6 cellular contexts compared by ENCODE assay signal in the genomic region with DNA sequence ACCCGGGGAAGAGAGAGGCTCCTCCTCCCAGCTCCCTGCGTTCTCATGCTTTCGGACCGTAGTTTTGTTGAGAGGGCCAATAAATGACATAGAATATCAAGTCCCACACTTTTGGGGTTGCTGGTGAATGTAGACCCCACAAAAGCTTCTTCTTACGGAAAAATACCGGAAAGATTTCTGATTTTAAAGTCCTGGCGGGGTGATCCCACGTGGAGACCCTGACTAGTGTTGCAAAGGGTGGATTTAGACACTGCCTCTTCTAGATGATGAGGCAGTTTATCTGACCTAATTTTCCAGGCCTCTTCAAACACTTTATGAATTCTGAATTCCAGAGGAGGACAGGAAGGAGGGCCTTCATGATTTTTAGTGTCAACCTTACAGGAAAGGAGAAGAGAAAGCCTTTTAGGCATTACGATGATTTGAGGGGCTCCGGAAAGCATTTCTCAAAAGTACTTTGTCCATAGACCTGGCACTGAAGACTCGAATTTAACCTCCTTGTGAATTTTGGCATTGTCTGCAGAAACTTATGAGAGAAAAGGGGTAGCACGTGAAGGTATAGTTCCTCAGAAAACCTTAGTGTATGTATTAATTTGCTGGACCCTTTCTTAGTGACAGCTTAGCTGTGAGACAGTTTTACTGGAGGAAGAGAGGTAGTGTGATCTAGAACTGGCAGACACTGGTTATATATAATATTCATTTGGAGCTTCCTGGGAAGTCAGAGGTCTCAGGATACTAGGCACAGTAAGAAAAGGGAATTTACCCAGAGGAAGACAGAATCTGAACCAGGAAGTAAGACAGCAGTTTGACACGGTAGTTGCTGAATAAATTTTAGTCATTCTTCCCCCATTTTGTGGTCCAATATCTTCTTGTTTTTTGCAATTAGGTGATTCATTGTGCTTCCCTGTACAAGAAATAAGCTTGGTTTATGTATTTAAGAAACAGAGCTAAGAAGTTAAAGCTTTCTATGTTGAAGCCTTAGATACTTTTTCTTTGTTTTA. TPM values are rescaled to one million over a fixed set of nuclear protein-coding genes. Genes with fewer than 3 reads are reported as not detected.
A peak's percentile ranks its signal among the peaks of the same experiment; 100 is the strongest.
DNase-seq lines count a peak whose midpoint lies in the region; ATAC-seq and TF ChIP-seq lines count a peak whose summit lies in the region.

No MANE protein-coding gene starts in this region.

- no peaks in the 10 kb centered on the region for H3K27me3 ChIP-seq in right atrium auricular region
- no peaks in the 10 kb centered on the region for H3K27me3 ChIP-seq in tibial artery

- CTCF ChIA-PET in RWPE1 (lab: Yijun Ruan, JAX) = interaction anchor here (0.6 to 2.0 kb wide), 3 partner anchors 8 to 100 kb away, joined by 6 to 9 read pairs (median 6); no protein-coding TSS in a partner anchor

- H3K36me3 ChIP-seq in right atrium auricular region = peaks cover 24% of the 10 kb centered on the region
- peaks cover 13 to 25% (median 24%) of the 10 kb centered on the region in 3 donors for H3K36me3 ChIP-seq in tibial artery

- peak; percentile 52 for ATAC-seq in GM21515 (IDR thresholded peaks at IDR 0.05; ENCODE audit: unreplicated experiment)

- H3K4me3 ChIP-seq in right atrium auricular region (peak overlapping the region; percentile 76), tibial artery (peak overlapping the region; percentile 75 to 83)

- POLR2A ChIA-PET in RWPE1 (lab: Yijun Ruan, JAX; ENCODE audit: low non-redundant PET) = interaction anchor here (2.2 kb wide), 1 partner anchor 9 kb away, joined by 13 read pairs; no protein-coding TSS in a partner anchor

- intact Hi-C loops in tibial artery (cut with DNase I; ENCODE audit: low total_unique reads) = loop anchor here (10.0 kb wide), 1 partner anchor 127 kb away; a partner anchor contains a TSS

- H3K9me3 ChIP-seq in right atrium auricular region (no peaks in the 10 kb centered on the region), tibial artery (no peaks in the 10 kb centered on the region)

- no peak for TF ChIP-seq CTCF in RWPE1 (conservative IDR thresholded peaks at IDR 0.05; ENCODE audit: low read depth)
- TF ChIP-seq CTCF in right atrium auricular region (IDR thresholded peaks at IDR 0.05) = no peak
- no peak for TF ChIP-seq CTCF in tibial artery (IDR thresholded peaks at IDR 0.05)

- DNase-seq in A172 (ENCODE audit: low spot score) = peak; percentile 46
- DNase-seq in RWPE1 (ENCODE audit: low spot score) = peak; percentile 61
- no peak for DNase-seq in right atrium auricular region (ENCODE audit: low spot score)
- DNase-seq in tibial artery = no peak
- no peak for DNase-seq in T1000 (lab: John Stamatoyannopoulos, UW)

- peaks cover 0 to 41% of the 10 kb centered on the region in 2 donors for H3K4me1 ChIP-seq in right atrium auricular region
- peaks cover 0 to 46% (median 23%) of the 10 kb centered on the region in 4 donors for H3K4me1 ChIP-seq in tibial artery

- peak overlapping the region; percentile 94 for H3K27ac ChIP-seq in RWPE1
- peak overlapping the region; percentile 96 to 98 for H3K27ac ChIP-seq in right atrium auricular region
- H3K27ac ChIP-seq in tibial artery = peak overlapping the region; percentile 94 to 96

RNA-seq across cellular contexts. Expression of a gene that starts 0.9 kb away (rescaled TPM):
- total RNA-seq in A172 (2014; rRNA removed; shearing (Covaris generic)) = 16.0 and 17.2 TPM in 2 replicates
- 10 to 100 TPM; 18.9 to 23.9 TPM for total RNA-seq in right atrium auricular region

RNA-seq across cellular contexts. Expression of a gene that starts 15.7 kb away (rescaled TPM):
- total RNA-seq in A172 (2014; rRNA removed; shearing (Covaris generic)) = 66.7 and 78.1 TPM in 2 replicates
- 10 to 100 TPM; 32.2 to 35.9 TPM for total RNA-seq in right atrium auricular region

RNA-seq across cellular contexts. Expression of a gene that starts 22.4 kb away (rescaled TPM):
- 1.7 and 3.2 TPM in 2 replicates for total RNA-seq in A172 (2014; rRNA removed; shearing (Covaris generic))
- under 1 TPM; 0.11 to 0.12 TPM for total RNA-seq in right atrium auricular region

RNA-seq across cellular contexts. Expression of a gene that starts 49.6 kb away (rescaled TPM):
- total RNA-seq in A172 (2014; rRNA removed; shearing (Covaris generic)) = 19.5 and 29.4 TPM in 2 replicates
- total RNA-seq in right atrium auricular region = 10 to 100 TPM; 14.0 to 22.4 TPM

Comparison
In these comparisons a context has a peak if more than half of its experiments do, and no peak if none do; other contexts are left out.
1. DNase-seq: peak in A172 (single experiment) and RWPE1 (single experiment); none in right atrium auricular region (single experiment), tibial artery (0 of 2) and T1000 (single experiment).
2. Peak in every context shown above with its lines, with median percentiles within 50 percentile points of each other: H3K27ac ChIP-seq.